Comparison of ENCODE assay signal across 1 cellular context in the genomic region with DNA sequence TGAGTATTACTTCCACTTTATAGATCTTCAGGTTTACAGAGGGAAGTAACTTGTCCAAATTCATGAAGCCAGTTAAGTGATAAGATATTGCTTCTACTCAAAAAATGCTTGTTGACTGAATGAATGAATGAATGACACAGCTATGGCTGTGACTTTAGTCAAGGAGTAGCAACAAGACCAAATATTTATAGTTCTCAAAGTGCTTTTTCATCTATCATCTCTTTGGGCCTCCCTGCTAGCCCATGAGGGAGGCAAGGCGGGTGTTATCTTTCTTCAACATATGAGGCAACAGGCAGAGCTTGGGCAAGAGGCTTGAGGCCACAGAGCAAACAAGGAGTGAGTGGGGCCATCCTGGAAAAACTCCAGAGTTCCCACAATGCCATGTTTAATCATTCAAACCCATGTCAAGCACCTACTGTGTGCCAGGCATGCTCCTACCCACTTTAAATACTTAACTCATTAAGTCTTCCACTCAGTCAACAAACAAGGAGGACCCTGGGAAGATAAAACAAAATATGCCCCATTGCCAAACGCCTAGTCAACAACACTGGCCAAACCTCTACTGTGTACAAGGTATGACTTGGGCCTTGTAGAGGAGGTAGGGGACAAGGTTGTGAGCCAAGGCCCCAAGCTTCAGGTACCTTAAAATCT.
TF ChIP-seq lines count a peak whose summit lies in the region.

No MANE protein-coding gene starts in this region.

TF ChIP-seq in HepG2, 621 proteins besides CTCF, POLR2A, EP300 and RAD21 (continued from another document and continues in another):
- TF ChIP-seq POLR2AphosphoS5 (IDR thresholded peaks at IDR 0.05; ENCODE audit: low read depth, low read length) (no peak; the same call in 1 of the 2 replicates), KAT8 (CRISPR knock-in tag; IDR thresholded peaks at IDR 0.05) (peak; percentile 86), ADNP (CRISPR knock-in tag; IDR thresholded peaks at IDR 0.05) (peak; percentile 94), ZNF12 (CRISPR knock-in tag; IDR thresholded peaks at IDR 0.05) (peak; percentile 91), ZNF792 (CRISPR knock-in tag; IDR thresholded peaks at IDR 0.05) (peak; percentile 95), ZNF484 (CRISPR knock-in tag; IDR thresholded peaks at IDR 0.05; ENCODE audit: borderline replicate concordance, low read depth) (no peak), SMAD3 (CRISPR knock-in tag; IDR thresholded peaks at IDR 0.05) (peak; percentile 96), ZNF543 (CRISPR knock-in tag; IDR thresholded peaks at IDR 0.05) (peak; percentile 88; the same call in 1 of the 2 replicates), MZF1 (CRISPR knock-in tag; IDR thresholded peaks at IDR 0.05; ENCODE audit: borderline replicate concordance) (no peak), ZNF746 (CRISPR knock-in tag; IDR thresholded peaks at IDR 0.05) (peak; percentile 97), ARNTL (CRISPR knock-in tag; IDR thresholded peaks at IDR 0.05) (peak; percentile 90), RBFOX2 (IDR thresholded peaks at IDR 0.05; ENCODE audit: low read depth, low read length) (peak; percentile 4), ZNF432 (CRISPR knock-in tag; IDR thresholded peaks at IDR 0.05; ENCODE audit: borderline replicate concordance) (no peak), SKI (IDR thresholded peaks at IDR 0.05; ENCODE audit: partially characterized antibody) (peak; percentile 87), CAMTA2 (CRISPR knock-in tag; IDR thresholded peaks at IDR 0.05; ENCODE audit: borderline replicate concordance) (no peak), ZNF773 (CRISPR knock-in tag; IDR thresholded peaks at IDR 0.05; ENCODE audit: borderline replicate concordance) (no peak), TCF7L2 (IDR thresholded peaks at IDR 0.05; ENCODE audit: low read depth, low read length) (peak; percentile 84), HNRNPUL1 (IDR thresholded peaks at IDR 0.05; ENCODE audit: low read depth, low read length) (0 out of 2 replicates have a peak, but pooled peaks have one; percentile 18), ZZZ3 (CRISPR knock-in tag; IDR thresholded peaks at IDR 0.05; ENCODE audit: borderline replicate concordance) (peak; percentile 49; the same call in 1 of the 2 replicates), SSRP1 (CRISPR knock-in tag; IDR thresholded peaks at IDR 0.05) (peak; percentile 99), ZNF329 (CRISPR knock-in tag; IDR thresholded peaks at IDR 0.05; ENCODE audit: low read depth) (no peak), HES4 (CRISPR knock-in tag; IDR thresholded peaks at IDR 0.05; ENCODE audit: borderline replicate concordance) (peak; percentile 61; the same call in 1 of the 2 replicates), TOPORS (CRISPR knock-in tag; IDR thresholded peaks at IDR 0.05) (peak; percentile 6; the same call in 1 of the 2 replicates), ZSCAN21 (CRISPR knock-in tag; IDR thresholded peaks at IDR 0.05; ENCODE audit: borderline replicate concordance) (peak; percentile 89), STAT5B (CRISPR knock-in tag; IDR thresholded peaks at IDR 0.05) (peak; percentile 86; the same call in 1 of the 2 replicates)
- TF ChIP-seq, protein P1, sequence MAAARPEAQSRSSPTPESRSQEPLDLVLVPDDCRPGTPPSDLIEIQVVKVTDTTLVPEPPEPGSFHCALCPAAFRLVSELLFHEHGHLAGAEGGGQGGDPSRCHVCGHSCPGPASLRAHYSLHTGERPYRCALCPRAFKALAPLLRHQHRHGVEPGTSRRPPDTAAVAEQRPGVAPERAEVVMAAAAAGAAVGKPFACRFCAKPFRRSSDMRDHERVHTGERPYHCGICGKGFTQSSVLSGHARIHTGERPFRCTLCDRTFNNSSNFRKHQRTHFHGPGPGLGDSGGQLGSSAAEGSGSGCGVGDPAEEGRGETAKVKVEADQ (CRISPR knock-in tag; IDR thresholded peaks at IDR 0.05; ENCODE audit: borderline replicate concordance), result peak; percentile 91
- TF ChIP-seq, protein P2, sequence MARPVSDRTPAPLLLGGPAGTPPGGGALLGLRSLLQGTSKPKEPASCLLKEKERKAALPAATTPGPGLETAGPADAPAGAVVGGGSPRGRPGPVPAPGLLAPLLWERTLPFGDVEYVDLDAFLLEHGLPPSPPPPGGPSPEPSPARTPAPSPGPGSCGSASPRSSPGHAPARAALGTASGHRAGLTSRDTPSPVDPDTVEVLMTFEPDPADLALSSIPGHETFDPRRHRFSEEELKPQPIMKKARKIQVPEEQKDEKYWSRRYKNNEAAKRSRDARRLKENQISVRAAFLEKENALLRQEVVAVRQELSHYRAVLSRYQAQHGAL (CRISPR knock-in tag; IDR thresholded peaks at IDR 0.05; ENCODE audit: not compliant biosample characterization), result no peak
- TF ChIP-seq, protein P3, sequence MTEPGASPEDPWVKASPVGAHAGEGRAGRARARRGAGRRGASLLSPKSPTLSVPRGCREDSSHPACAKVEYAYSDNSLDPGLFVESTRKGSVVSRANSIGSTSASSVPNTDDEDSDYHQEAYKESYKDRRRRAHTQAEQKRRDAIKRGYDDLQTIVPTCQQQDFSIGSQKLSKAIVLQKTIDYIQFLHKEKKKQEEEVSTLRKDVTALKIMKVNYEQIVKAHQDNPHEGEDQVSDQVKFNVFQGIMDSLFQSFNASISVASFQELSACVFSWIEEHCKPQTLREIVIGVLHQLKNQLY (CRISPR knock-in tag; IDR thresholded peaks at IDR 0.05), result peak; percentile 21; the same call in 1 of the 2 replicates
- TF ChIP-seq, protein P4, sequence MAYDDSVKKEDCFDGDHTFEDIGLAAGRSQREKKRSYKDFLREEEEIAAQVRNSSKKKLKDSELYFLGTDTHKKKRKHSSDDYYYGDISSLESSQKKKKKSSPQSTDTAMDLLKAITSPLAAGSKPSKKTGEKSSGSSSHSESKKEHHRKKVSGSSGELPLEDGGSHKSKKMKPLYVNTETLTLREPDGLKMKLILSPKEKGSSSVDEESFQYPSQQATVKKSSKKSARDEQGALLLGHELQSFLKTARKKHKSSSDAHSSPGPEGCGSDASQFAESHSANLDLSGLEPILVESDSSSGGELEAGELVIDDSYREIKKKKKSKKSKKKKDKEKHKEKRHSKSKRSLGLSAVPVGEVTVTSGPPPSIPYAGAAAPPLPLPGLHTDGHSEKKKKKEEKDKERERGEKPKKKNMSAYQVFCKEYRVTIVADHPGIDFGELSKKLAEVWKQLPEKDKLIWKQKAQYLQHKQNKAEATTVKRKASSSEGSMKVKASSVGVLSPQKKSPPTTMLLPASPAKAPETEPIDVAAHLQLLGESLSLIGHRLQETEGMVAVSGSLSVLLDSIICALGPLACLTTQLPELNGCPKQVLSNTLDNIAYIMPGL (CRISPR knock-in tag; IDR thresholded peaks at IDR 0.05; ENCODE audit: borderline replicate concordance in 1 of 2, low read depth in 1 of 2), result peak; percentile 58 to 59; a peak in 3 of 4 replicates
- TF ChIP-seq, protein P5, sequence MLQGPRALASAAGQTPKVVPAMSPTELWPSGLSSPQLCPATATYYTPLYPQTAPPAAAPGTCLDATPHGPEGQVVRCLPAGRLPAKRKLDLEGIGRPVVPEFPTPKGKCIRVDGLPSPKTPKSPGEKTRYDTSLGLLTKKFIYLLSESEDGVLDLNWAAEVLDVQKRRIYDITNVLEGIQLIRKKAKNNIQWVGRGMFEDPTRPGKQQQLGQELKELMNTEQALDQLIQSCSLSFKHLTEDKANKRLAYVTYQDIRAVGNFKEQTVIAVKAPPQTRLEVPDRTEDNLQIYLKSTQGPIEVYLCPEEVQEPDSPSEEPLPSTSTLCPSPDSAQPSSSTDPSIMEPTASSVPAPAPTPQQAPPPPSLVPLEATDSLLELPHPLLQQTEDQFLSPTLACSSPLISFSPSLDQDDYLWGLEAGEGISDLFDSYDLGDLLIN (CRISPR knock-in tag; IDR thresholded peaks at IDR 0.05; ENCODE audit: borderline replicate concordance), result 0 out of 2 replicates have a peak, but pooled peaks have one; percentile 57
- TF ChIP-seq, protein P6, sequence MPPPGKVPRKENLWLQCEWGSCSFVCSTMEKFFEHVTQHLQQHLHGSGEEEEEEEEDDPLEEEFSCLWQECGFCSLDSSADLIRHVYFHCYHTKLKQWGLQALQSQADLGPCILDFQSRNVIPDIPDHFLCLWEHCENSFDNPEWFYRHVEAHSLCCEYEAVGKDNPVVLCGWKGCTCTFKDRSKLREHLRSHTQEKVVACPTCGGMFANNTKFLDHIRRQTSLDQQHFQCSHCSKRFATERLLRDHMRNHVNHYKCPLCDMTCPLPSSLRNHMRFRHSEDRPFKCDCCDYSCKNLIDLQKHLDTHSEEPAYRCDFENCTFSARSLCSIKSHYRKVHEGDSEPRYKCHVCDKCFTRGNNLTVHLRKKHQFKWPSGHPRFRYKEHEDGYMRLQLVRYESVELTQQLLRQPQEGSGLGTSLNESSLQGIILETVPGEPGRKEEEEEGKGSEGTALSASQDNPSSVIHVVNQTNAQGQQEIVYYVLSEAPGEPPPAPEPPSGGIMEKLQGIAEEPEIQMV (CRISPR knock-in tag; IDR thresholded peaks at IDR 0.05; ENCODE audit: low read depth), result peak; percentile 93; the same call in 1 of the 2 replicates
- TF ChIP-seq, protein P7, sequence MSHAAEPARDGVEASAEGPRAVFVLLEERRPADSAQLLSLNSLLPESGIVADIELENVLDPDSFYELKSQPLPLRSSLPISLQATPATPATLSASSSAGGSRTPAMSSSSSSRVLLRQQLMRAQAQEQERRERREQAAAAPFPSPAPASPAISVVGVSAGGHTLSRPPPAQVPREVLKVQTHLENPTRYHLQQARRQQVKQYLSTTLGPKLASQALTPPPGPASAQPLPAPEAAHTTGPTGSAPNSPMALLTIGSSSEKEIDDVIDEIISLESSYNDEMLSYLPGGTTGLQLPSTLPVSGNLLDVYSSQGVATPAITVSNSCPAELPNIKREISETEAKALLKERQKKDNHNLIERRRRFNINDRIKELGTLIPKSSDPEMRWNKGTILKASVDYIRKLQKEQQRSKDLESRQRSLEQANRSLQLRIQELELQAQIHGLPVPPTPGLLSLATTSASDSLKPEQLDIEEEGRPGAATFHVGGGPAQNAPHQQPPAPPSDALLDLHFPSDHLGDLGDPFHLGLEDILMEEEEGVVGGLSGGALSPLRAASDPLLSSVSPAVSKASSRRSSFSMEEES (CRISPR knock-in tag; IDR thresholded peaks at IDR 0.05), result peak; percentile 79; the same call in 1 of the 2 replicates
- TF ChIP-seq, protein P8, sequence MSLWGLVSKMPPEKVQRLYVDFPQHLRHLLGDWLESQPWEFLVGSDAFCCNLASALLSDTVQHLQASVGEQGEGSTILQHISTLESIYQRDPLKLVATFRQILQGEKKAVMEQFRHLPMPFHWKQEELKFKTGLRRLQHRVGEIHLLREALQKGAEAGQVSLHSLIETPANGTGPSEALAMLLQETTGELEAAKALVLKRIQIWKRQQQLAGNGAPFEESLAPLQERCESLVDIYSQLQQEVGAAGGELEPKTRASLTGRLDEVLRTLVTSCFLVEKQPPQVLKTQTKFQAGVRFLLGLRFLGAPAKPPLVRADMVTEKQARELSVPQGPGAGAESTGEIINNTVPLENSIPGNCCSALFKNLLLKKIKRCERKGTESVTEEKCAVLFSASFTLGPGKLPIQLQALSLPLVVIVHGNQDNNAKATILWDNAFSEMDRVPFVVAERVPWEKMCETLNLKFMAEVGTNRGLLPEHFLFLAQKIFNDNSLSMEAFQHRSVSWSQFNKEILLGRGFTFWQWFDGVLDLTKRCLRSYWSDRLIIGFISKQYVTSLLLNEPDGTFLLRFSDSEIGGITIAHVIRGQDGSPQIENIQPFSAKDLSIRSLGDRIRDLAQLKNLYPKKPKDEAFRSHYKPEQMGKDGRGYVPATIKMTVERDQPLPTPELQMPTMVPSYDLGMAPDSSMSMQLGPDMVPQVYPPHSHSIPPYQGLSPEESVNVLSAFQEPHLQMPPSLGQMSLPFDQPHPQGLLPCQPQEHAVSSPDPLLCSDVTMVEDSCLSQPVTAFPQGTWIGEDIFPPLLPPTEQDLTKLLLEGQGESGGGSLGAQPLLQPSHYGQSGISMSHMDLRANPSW (CRISPR knock-in tag; IDR thresholded peaks at IDR 0.05; ENCODE audit: borderline replicate concordance), result no peak
- TF ChIP-seq, protein P9, sequence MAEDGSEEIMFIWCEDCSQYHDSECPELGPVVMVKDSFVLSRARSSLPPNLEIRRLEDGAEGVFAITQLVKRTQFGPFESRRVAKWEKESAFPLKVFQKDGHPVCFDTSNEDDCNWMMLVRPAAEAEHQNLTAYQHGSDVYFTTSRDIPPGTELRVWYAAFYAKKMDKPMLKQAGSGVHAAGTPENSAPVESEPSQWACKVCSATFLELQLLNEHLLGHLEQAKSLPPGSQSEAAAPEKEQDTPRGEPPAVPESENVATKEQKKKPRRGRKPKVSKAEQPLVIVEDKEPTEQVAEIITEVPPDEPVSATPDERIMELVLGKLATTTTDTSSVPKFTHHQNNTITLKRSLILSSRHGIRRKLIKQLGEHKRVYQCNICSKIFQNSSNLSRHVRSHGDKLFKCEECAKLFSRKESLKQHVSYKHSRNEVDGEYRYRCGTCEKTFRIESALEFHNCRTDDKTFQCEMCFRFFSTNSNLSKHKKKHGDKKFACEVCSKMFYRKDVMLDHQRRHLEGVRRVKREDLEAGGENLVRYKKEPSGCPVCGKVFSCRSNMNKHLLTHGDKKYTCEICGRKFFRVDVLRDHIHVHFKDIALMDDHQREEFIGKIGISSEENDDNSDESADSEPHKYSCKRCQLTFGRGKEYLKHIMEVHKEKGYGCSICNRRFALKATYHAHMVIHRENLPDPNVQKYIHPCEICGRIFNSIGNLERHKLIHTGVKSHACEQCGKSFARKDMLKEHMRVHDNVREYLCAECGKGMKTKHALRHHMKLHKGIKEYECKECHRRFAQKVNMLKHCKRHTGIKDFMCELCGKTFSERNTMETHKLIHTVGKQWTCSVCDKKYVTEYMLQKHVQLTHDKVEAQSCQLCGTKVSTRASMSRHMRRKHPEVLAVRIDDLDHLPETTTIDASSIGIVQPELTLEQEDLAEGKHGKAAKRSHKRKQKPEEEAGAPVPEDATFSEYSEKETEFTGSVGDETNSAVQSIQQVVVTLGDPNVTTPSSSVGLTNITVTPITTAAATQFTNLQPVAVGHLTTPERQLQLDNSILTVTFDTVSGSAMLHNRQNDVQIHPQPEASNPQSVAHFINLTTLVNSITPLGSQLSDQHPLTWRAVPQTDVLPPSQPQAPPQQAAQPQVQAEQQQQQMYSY (CRISPR knock-in tag; IDR thresholded peaks at IDR 0.05), result no peak; the same call in 1 of the 2 replicates
